ENCODE assay signal across 14 cellular contexts in genomic region chr17:58969156-58969555, GRCh38.
DNase-seq lines count a peak whose midpoint lies in the region; ATAC-seq and TF ChIP-seq lines count a peak whose summit lies in the region.
"Had no signal": no experiment of that assay in that cellular context is flagged by ENCODE, and none has a peak within 500 bp of the region (broad histone marks: within the 10 kb centered on the region; RNA-seq: fewer than 3 reads in every experiment).

No MANE protein-coding gene starts in this region.

- DNase-seq in COR-L47 (lab: John Stamatoyannopoulos, UW) (peak; percentile 54), NCI-H1092 treated with DMSO at 0.1 percent for 48 hours (lab: John Stamatoyannopoulos, UW) (peak; percentile 76), NCI-H69 (lab: John Stamatoyannopoulos, UW) (peak; percentile 80), islet precursor cell (peak; percentile 34), esophagus squamous epithelium (lab: John Stamatoyannopoulos, UW) (no peak), NCI-H446 treated with DMSO at 0.1 percent for 48 hours (lab: John Stamatoyannopoulos, UW) (no peak), posterior vena cava (ENCODE audit: low spot score) (no peak)
- DNase-seq: activated CD4-positive, alpha-beta T cell treated with anti-CD3 and anti-CD28 coated beads, Interleukin-2, amount 50 U/mL, for 48 hours; activated effector memory CD4-positive, alpha-beta T cell treated with Interleukin-2 at 50 U/mL for 16 hours; psoas muscle; stimulated activated CD4-positive, alpha-beta T cell treated with anti-CD3 and anti-CD28 coated beads, Interleukin-4, amount 100 ng/mL, for 4 hours had no signal

- H3K27ac ChIP-seq in esophagus squamous epithelium: no peak overlapping the region
- H3K27ac ChIP-seq: cardiac muscle cell, epithelial cell of prostate, psoas muscle had no signal

- intact Hi-C loops in esophagus squamous epithelium (cut with DNase I) (no loop called here), posterior vena cava (cut with DNase I) (no loop called here)

- H3K4me1 ChIP-seq in esophagus squamous epithelium: no peaks in the 10 kb centered on the region
- H3K4me1 ChIP-seq: psoas muscle had no signal

- no peaks in the 10 kb centered on the region for H3K36me3 ChIP-seq in esophagus squamous epithelium
- H3K36me3 ChIP-seq: cardiac muscle cell had no signal

- WGBS in esophagus squamous epithelium, 2 donors: 50 to 63% methylated on average over 1 of the region's 1 CpG

- no peaks in the 10 kb centered on the region for H3K27me3 ChIP-seq in esophagus squamous epithelium
- H3K27me3 ChIP-seq: cardiac muscle cell had no signal

- H3K4me3 ChIP-seq in esophagus squamous epithelium: no peak overlapping the region
- H3K4me3 ChIP-seq: cardiac muscle cell, psoas muscle had no signal

- H3K9me3 ChIP-seq in esophagus squamous epithelium: no peaks in the 10 kb centered on the region
- H3K9me3 ChIP-seq: psoas muscle had no signal

- TF ChIP-seq CTCF in esophagus squamous epithelium (IDR thresholded peaks at IDR 0.05): no peak

- no peak for TF ChIP-seq POLR2A in esophagus squamous epithelium (IDR thresholded peaks at IDR 0.05)

- ATAC-seq in HG02623 (IDR thresholded peaks at IDR 0.05; ENCODE audit: unreplicated experiment): no peak
- ATAC-seq: psoas muscle had no signal

Comparison
In these comparisons a context has a peak if more than half of its experiments do, and no peak if none do; other contexts are left out.
1. DNase-seq: peak in COR-L47 (single experiment), NCI-H1092 treated with DMSO at 0.1 percent for 48 hours (single experiment), NCI-H69 (single experiment) and islet precursor cell (single experiment); none in esophagus squamous epithelium (single experiment), NCI-H446 treated with DMSO at 0.1 percent for 48 hours (single experiment) and posterior vena cava (single experiment).